Comparison of ENCODE assay signal across 31 cellular contexts in the genomic region with DNA sequence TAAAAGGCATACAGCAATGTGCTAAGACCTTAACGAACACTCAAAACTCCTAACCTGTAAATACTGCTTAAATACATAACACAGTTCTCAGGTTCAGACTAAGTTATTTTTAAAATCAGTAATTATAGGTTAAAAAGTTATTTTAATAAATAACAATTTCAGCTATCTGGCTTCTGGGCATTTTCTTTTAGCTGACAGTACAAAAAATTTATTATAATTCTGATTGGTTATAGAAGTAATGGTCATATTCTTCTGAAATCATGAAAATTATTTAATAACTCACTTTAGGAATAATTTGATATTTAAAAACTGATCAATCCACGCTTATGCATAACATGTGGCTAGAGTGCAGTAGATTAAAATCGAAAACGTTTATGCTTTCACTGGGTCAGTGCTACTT. TPM values are rescaled to one million over a fixed set of nuclear protein-coding genes. Genes with fewer than 3 reads are reported as not detected.
"Had no signal": no experiment of that assay in that cellular context is flagged by ENCODE, and none has a peak within 500 bp of the region (broad histone marks: within the 10 kb centered on the region; RNA-seq: fewer than 3 reads in every experiment).

No MANE protein-coding gene starts in this region.

- H3K9me3 ChIP-seq: ascending aorta, body of pancreas, MG63, SJSA1 had no signal

- H3K27me3 Mint-ChIP-seq: activated naive CD4-positive, alpha-beta T cell treated with anti-CD3 and anti-CD28 coated beads, Interleukin-2, amount 50 U/mL, for 24 hours; activated naive CD8-positive, alpha-beta T cell treated with anti-CD3 and anti-CD28 coated beads, Interleukin-2, amount 50 U/mL, for 24 hours; T-helper 17 cell had no signal

- H3K27ac ChIP-seq: ascending aorta, body of pancreas, SJSA1, WERI-Rb-1 had no signal

- FAIRE-seq: bronchial epithelial cell, RCC 7860 had no signal

- H3K4me3 Mint-ChIP-seq: activated CD8-positive, alpha-beta T cell treated with anti-CD3 and anti-CD28 coated beads, Interleukin-2, amount 10 ng/mL, durations not matched to agents 7 days and 5 days; activated naive CD4-positive, alpha-beta T cell treated with anti-CD3 and anti-CD28 coated beads, Interleukin-2, amount 50 U/mL, for 24 hours; activated naive CD8-positive, alpha-beta T cell treated with anti-CD3 and anti-CD28 coated beads, Interleukin-2, amount 50 U/mL, for 24 hours; activated T-helper 1 cell treated with anti-CD3 and anti-CD28 coated beads, Interleukin-12 subunit alpha, Interleukin-12 subunit beta, Interleukin-2, Interleukin-4 antibody, amounts not matched to agents 30 ng/mL and 10 ng/mL and 1 ng/mL, durations not matched to agents 14 hours and 24 hours and 36 hours; T-helper 17 cell had no signal

- H3K9me3 Mint-ChIP-seq: activated naive CD4-positive, alpha-beta T cell treated with anti-CD3 and anti-CD28 coated beads, Interleukin-2, amount 50 U/mL, for 24 hours had no signal

- H3K27me3 ChIP-seq: ascending aorta, body of pancreas, MG63, SJSA1 had no signal

- H3K4me3 ChIP-seq: ascending aorta, body of pancreas, MG63, SJSA1 had no signal

- H3K4me1 Mint-ChIP-seq: activated naive CD4-positive, alpha-beta T cell treated with anti-CD3 and anti-CD28 coated beads, Interleukin-2, amount 50 U/mL, for 24 hours; activated naive CD8-positive, alpha-beta T cell treated with anti-CD3 and anti-CD28 coated beads, Interleukin-2, amount 50 U/mL, for 24 hours; T-helper 17 cell had no signal

- H3K36me3 Mint-ChIP-seq: activated naive CD4-positive, alpha-beta T cell treated with anti-CD3 and anti-CD28 coated beads, Interleukin-2, amount 50 U/mL, for 24 hours had no signal

- H3K27ac Mint-ChIP-seq: activated CD8-positive, alpha-beta T cell treated with anti-CD3 and anti-CD28 coated beads, Interleukin-2, amount 10 ng/mL, durations not matched to agents 7 days and 5 days; activated naive CD4-positive, alpha-beta T cell treated with anti-CD3 and anti-CD28 coated beads, Interleukin-2, amount 50 U/mL, for 24 hours; activated naive CD8-positive, alpha-beta T cell treated with anti-CD3 and anti-CD28 coated beads, Interleukin-2, amount 50 U/mL, for 24 hours; activated T-helper 1 cell treated with anti-CD3 and anti-CD28 coated beads, Interleukin-12 subunit alpha, Interleukin-12 subunit beta, Interleukin-2, Interleukin-4 antibody, amounts not matched to agents 30 ng/mL and 10 ng/mL and 1 ng/mL, durations not matched to agents 14 hours and 24 hours and 36 hours; T-helper 17 cell had no signal

- H3K4me1 ChIP-seq: ascending aorta, SJSA1 had no signal

- ATAC-seq: activated CD8-positive, alpha-beta T cell treated with anti-CD3 and anti-CD28 coated beads, Interleukin-2, amount 10 ng/mL, durations not matched to agents 7 days and 5 days; activated naive CD8-positive, alpha-beta T cell treated with anti-CD3 and anti-CD28 coated beads, Interleukin-2, amount 50 U/mL, for 24 hours; body of pancreas; T-helper 17 cell had no signal

- H3K36me3 ChIP-seq: ascending aorta, MG63, SJSA1, WERI-Rb-1 had no signal

- DNase-seq: activated CD4-positive, alpha-beta T cell treated with anti-CD3 and anti-CD28 coated beads for 4 hours; activated CD8-positive, alpha-beta memory T cell treated with anti-CD3 and anti-CD28 coated beads, Interleukin-2, amount 50 U/mL, for 48 hours; activated CD8-positive, alpha-beta T cell treated with anti-CD3 and anti-CD28 coated beads, Interleukin-2, amount 10 ng/mL, durations not matched to agents 7 days and 5 days; activated effector memory CD4-positive, alpha-beta T cell treated with Interleukin-2 at 50 U/mL for 16 hours; activated naive CD4-positive, alpha-beta T cell; activated naive CD8-positive, alpha-beta T cell treated with anti-CD3 and anti-CD28 coated beads, Interleukin-2, amount 50 U/mL, for 24 hours; activated T-cell treated with anti-CD3 and anti-CD28 coated beads, Interleukin-2, amount 50 U/mL, for 1 hour; amniotic stem cell; body of pancreas; central memory CD4-positive, alpha-beta T cell; KG1; MG63; MV-4-11; NCI-H1092 treated with DMSO at 0.1 percent for 48 hours; NCI-H1417 treated with DMSO at 0.1 percent for 48 hours; NCI-H1694; NCI-H2029; NCI-H345; NCI-H510A; NCI-H526 treated with DMSO at 0.1 percent for 48 hours; NCI-H82; SHP77; T-helper 17 cell; T-helper 9 cell; WERI-Rb-1 had no signal

RNA-seq across cellular contexts. Expression of gene RGS18, which starts 10.7 kb away (rescaled TPM):
- total RNA-seq: activated T-helper 1 cell treated with anti-CD3 and anti-CD28 coated beads, Interleukin-12 subunit alpha, Interleukin-12 subunit beta, Interleukin-2, Interleukin-4 antibody, amounts not matched to agents 30 ng/mL and 10 ng/mL and 1 ng/mL, durations not matched to agents 14 hours and 24 hours and 36 hours; bronchial epithelial cell; SJSA1 had no signal
